In the genomic region with DNA sequence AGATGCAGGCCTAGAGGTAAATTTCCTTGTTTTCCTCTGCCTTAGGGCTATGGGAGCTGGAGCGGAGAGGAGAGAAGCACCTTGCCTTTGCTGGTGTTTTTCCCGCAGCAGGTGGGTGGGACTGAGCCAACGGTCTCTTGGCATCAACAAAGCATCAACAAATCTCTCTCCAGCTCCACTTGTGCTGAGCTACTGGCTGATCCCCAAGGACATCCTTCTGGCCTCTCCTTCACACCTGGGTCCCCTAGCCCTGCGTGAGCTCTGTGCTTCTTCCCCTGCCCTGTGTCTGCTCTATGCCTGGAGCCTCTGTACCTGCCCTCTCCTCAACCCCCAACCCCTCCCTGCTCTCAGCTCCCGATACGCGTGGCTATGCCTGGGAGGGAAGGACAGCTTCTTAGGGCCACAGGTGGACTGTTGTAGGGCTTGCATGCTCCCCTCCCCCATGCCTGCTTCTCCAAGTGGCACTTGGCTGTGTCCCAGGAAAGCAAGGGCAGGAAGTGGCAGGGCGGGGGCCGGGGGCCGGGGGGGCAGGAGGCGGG, we compare ENCODE assay signal across 2 cellular contexts.
TF ChIP-seq lines count a peak whose summit lies in the region.

No MANE protein-coding gene starts in this region.

TF ChIP-seq in HEK293, 187 proteins besides CTCF, POLR2A, EP300 and RAD21 (continues in another document):
- TF ChIP-seq OSR2 (tag by site-specific recombination; IDR thresholded peaks at IDR 0.05) (peak; percentile 66), ZNF335 (tag by site-specific recombination; conservative IDR thresholded peaks at IDR 0.05) (0 out of 2 replicates have a peak, but pooled peaks have one; percentile 3), ZNF292 (tag by site-specific recombination; IDR thresholded peaks at IDR 0.05; ENCODE audit: borderline replicate concordance, low read depth) (no peak), ZBTB48 (tag by site-specific recombination; IDR thresholded peaks at IDR 0.05) (peak; percentile 81), SCRT1 (tag by site-specific recombination; IDR thresholded peaks at IDR 0.05; ENCODE audit: borderline replicate concordance) (peak; percentile 83), ZNF157 (tag by site-specific recombination; IDR thresholded peaks at IDR 0.05) (no peak), SCRT2 (tag by site-specific recombination; IDR thresholded peaks at IDR 0.05) (peak; percentile 97), KLF9 (tag by site-specific recombination; IDR thresholded peaks at IDR 0.05; ENCODE audit: low read depth) (no peak; the same call in 1 of the 2 replicates), ZNF223 (tag by site-specific recombination; IDR thresholded peaks at IDR 0.05) (no peak), GLIS1 (tag by site-specific recombination; IDR thresholded peaks at IDR 0.05) (no peak)
- TF ChIP-seq, protein P1, sequence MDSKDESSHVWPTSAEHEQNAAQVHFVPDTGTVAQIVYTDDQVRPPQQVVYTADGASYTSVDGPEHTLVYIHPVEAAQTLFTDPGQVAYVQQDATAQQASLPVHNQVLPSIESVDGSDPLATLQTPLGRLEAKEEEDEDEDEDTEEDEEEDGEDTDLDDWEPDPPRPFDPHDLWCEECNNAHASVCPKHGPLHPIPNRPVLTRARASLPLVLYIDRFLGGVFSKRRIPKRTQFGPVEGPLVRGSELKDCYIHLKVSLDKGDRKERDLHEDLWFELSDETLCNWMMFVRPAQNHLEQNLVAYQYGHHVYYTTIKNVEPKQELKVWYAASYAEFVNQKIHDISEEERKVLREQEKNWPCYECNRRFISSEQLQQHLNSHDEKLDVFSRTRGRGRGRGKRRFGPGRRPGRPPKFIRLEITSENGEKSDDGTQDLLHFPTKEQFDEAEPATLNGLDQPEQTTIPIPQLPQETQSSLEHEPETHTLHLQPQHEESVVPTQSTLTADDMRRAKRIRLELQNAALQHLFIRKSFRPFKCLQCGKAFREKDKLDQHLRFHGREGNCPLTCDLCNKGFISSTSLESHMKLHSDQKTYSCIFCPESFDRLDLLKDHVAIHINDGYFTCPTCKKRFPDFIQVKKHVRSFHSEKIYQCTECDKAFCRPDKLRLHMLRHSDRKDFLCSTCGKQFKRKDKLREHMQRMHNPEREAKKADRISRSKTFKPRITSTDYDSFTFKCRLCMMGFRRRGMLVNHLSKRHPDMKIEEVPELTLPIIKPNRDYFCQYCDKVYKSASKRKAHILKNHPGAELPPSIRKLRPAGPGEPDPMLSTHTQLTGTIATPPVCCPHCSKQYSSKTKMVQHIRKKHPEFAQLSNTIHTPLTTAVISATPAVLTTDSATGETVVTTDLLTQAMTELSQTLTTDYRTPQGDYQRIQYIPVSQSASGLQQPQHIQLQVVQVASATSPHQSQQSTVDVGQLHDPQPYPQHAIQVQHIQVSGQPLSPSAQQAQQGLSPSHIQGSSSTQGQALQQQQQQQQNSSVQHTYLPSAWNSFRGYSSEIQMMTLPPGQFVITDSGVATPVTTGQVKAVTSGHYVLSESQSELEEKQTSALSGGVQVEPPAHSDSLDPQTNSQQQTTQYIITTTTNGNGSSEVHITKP (tag by site-specific recombination; IDR thresholded peaks at IDR 0.05) = 0 out of 2 replicates have a peak, but pooled peaks have one; percentile 7
- TF ChIP-seq, protein P2, sequence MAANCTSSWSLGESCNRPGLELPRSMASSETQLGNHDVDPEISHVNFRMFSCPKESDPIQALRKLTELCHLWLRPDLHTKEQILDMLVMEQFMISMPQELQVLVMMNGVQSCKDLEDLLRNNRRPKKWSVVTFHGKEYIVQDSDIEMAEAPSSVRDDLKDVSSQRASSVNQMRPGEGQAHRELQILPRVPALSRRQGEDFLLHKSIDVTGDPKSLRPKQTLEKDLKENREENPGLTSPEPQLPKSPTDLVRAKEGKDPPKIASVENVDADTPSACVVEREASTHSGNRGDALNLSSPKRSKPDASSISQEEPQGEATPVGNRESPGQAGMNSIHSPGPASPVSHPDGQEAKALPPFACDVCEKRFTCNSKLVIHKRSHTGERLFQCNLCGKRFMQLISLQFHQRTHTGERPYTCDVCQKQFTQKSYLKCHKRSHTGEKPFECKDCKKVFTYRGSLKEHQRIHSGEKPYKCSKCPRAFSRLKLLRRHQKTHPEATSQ (tag by site-specific recombination; IDR thresholded peaks at IDR 0.05) = no peak
- TF ChIP-seq, protein P3, sequence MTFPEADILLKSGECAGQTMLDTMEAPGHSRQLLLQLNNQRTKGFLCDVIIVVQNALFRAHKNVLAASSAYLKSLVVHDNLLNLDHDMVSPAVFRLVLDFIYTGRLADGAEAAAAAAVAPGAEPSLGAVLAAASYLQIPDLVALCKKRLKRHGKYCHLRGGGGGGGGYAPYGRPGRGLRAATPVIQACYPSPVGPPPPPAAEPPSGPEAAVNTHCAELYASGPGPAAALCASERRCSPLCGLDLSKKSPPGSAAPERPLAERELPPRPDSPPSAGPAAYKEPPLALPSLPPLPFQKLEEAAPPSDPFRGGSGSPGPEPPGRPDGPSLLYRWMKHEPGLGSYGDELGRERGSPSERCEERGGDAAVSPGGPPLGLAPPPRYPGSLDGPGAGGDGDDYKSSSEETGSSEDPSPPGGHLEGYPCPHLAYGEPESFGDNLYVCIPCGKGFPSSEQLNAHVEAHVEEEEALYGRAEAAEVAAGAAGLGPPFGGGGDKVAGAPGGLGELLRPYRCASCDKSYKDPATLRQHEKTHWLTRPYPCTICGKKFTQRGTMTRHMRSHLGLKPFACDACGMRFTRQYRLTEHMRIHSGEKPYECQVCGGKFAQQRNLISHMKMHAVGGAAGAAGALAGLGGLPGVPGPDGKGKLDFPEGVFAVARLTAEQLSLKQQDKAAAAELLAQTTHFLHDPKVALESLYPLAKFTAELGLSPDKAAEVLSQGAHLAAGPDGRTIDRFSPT (tag by site-specific recombination; IDR thresholded peaks at IDR 0.05) = no peak
- TF ChIP-seq, protein P4, sequence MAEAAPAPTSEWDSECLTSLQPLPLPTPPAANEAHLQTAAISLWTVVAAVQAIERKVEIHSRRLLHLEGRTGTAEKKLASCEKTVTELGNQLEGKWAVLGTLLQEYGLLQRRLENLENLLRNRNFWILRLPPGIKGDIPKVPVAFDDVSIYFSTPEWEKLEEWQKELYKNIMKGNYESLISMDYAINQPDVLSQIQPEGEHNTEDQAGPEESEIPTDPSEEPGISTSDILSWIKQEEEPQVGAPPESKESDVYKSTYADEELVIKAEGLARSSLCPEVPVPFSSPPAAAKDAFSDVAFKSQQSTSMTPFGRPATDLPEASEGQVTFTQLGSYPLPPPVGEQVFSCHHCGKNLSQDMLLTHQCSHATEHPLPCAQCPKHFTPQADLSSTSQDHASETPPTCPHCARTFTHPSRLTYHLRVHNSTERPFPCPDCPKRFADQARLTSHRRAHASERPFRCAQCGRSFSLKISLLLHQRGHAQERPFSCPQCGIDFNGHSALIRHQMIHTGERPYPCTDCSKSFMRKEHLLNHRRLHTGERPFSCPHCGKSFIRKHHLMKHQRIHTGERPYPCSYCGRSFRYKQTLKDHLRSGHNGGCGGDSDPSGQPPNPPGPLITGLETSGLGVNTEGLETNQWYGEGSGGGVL (tag by site-specific recombination; IDR thresholded peaks at IDR 0.05) = 0 out of 2 replicates have a peak, but pooled peaks have one; percentile 21
- TF ChIP-seq, protein P5, sequence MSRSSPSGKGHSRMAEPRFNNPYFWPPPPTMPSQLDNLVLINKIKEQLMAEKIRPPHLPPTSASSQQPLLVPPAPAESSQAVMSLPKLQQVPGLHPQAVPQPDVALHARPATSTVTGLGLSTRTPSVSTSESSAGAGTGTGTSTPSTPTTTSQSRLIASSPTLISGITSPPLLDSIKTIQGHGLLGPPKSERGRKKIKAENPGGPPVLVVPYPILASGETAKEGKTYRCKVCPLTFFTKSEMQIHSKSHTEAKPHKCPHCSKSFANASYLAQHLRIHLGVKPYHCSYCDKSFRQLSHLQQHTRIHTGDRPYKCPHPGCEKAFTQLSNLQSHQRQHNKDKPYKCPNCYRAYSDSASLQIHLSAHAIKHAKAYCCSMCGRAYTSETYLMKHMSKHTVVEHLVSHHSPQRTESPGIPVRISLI (tag by site-specific recombination; IDR thresholded peaks at IDR 0.05) = no peak

TF ChIP-seq in H1, 55 proteins besides CTCF, POLR2A, EP300 and RAD21:
- no peak for TF ChIP-seq SRF (IDR thresholded peaks at IDR 0.05; ENCODE audit: low read depth, low read length)
- no peak for TF ChIP-seq JUND (IDR thresholded peaks at IDR 0.05; ENCODE audit: low read length)
- TF ChIP-seq ZNF274 (IDR thresholded peaks at IDR 0.05; ENCODE audit: borderline replicate concordance, extremely low read depth, low read length) = no peak
- no peak for TF ChIP-seq CBX5 (IDR thresholded peaks at IDR 0.05; ENCODE audit: low read depth, low read length)
- no peak for TF ChIP-seq SUZ12 (IDR thresholded peaks at IDR 0.05; ENCODE audit: low read length)
- TF ChIP-seq PHF8 (conservative IDR thresholded peaks at IDR 0.05; ENCODE audit: low read depth, low read length) = no peak
- TF ChIP-seq BACH1 (IDR thresholded peaks at IDR 0.05; ENCODE audit: low read length) = no peak
- TF ChIP-seq SP4 (IDR thresholded peaks at IDR 0.05; ENCODE audit: low read length) = no peak
- TF ChIP-seq, protein P6, sequence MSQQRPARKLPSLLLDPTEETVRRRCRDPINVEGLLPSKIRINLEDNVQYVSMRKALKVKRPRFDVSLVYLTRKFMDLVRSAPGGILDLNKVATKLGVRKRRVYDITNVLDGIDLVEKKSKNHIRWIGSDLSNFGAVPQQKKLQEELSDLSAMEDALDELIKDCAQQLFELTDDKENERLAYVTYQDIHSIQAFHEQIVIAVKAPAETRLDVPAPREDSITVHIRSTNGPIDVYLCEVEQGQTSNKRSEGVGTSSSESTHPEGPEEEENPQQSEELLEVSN (IDR thresholded peaks at IDR 0.05) = peak; percentile 29; the same call in 1 of the 2 replicates
- TF ChIP-seq EGR1 (IDR thresholded peaks at IDR 0.05; ENCODE audit: borderline replicate concordance, low read depth, low read length) = no peak
- TF ChIP-seq RXRA (IDR thresholded peaks at IDR 0.05; ENCODE audit: insufficient read depth, low read depth, low read length) = no peak
- peak; percentile 44; the same call in 1 of the 2 replicates for TF ChIP-seq TAF1 (IDR thresholded peaks at IDR 0.05; ENCODE audit: low read depth, low read length)
- TF ChIP-seq, protein P7, sequence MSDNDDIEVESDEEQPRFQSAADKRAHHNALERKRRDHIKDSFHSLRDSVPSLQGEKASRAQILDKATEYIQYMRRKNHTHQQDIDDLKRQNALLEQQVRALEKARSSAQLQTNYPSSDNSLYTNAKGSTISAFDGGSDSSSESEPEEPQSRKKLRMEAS (IDR thresholded peaks at IDR 0.05) = peak; percentile 70; the same call in 1 of the 2 replicates
- no peak for TF ChIP-seq SP1 (IDR thresholded peaks at IDR 0.05; ENCODE audit: low read depth, low read length)
- no peak for TF ChIP-seq SIRT6 (IDR thresholded peaks at IDR 0.05; ENCODE audit: low read length)
- peak; percentile 90; the same call in 1 of the 2 replicates for TF ChIP-seq RBBP5 (IDR thresholded peaks at IDR 0.05; ENCODE audit: borderline replicate concordance, low read depth, low read length)
- no peak for TF ChIP-seq NANOG (IDR thresholded peaks at IDR 0.05; ENCODE audit: insufficient read depth, low read depth, low read length, poor library complexity, severe bottlenecking)
- no peak for TF ChIP-seq GTF2F1 (IDR thresholded peaks at IDR 0.05; ENCODE audit: borderline replicate concordance, low read depth, low read length)
- TF ChIP-seq ASH2L (IDR thresholded peaks at IDR 0.05; ENCODE audit: low read length) = peak; percentile 89
- no peak for TF ChIP-seq TCF12 (IDR thresholded peaks at IDR 0.05; ENCODE audit: low read depth, low read length)
- no peak; the same call in 1 of the 2 replicates for TF ChIP-seq TBP (IDR thresholded peaks at IDR 0.05; ENCODE audit: low read depth, low read length)
- no peak for TF ChIP-seq SIN3A (conservative IDR thresholded peaks at IDR 0.05 in 1 of 2, IDR thresholded peaks at IDR 0.05 in 1 of 2; ENCODE audit: low read depth in 1 of 2, low read length in 2 of 2)
- peak; percentile 59; the same call in 1 of the 2 replicates for TF ChIP-seq POLR2AphosphoS5 (IDR thresholded peaks at IDR 0.05; ENCODE audit: low read depth, low read length)
- no peak for TF ChIP-seq KDM5A (IDR thresholded peaks at IDR 0.05; ENCODE audit: low read length)
- no peak for TF ChIP-seq FOSL1 (IDR thresholded peaks at IDR 0.05; ENCODE audit: insufficient read depth, low read depth, low read length)
- no peak for TF ChIP-seq MAFK (IDR thresholded peaks at IDR 0.05; ENCODE audit: low read depth, low read length)
- no peak for TF ChIP-seq SAP30 (IDR thresholded peaks at IDR 0.05; ENCODE audit: insufficient read depth, insufficient replicate concordance, low read length)
- TF ChIP-seq, protein P8, sequence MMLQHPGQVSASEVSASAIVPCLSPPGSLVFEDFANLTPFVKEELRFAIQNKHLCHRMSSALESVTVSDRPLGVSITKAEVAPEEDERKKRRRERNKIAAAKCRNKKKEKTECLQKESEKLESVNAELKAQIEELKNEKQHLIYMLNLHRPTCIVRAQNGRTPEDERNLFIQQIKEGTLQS (IDR thresholded peaks at IDR 0.05; ENCODE audit: insufficient read depth, low read depth, low read length) = no peak
- TF ChIP-seq KDM1A (IDR thresholded peaks at IDR 0.05; ENCODE audit: borderline replicate concordance, low read length) = no peak
- TF ChIP-seq, protein P9, sequence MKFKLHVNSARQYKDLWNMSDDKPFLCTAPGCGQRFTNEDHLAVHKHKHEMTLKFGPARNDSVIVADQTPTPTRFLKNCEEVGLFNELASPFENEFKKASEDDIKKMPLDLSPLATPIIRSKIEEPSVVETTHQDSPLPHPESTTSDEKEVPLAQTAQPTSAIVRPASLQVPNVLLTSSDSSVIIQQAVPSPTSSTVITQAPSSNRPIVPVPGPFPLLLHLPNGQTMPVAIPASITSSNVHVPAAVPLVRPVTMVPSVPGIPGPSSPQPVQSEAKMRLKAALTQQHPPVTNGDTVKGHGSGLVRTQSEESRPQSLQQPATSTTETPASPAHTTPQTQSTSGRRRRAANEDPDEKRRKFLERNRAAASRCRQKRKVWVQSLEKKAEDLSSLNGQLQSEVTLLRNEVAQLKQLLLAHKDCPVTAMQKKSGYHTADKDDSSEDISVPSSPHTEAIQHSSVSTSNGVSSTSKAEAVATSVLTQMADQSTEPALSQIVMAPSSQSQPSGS (IDR thresholded peaks at IDR 0.05; ENCODE audit: low read length) = no peak
